11 cellular contexts compared by ENCODE assay signal in the genomic region with DNA sequence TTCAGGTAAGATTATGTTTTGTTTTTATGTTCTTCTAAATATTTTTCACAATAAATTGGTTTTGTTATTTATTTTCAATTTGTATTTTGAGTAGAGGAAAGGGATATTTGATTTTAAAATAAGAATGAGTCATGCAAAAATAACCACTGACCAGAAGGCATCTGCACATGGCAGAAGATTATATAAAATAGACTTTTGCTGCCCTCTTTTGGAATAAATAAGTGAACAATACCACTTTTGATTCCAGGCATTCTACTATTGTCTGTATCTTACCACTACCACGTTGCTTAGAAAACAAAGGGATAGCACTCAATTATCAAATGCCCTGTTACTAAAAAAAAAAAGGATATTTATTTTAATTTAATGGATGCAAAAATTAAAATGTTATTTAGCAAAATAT.
DNase-seq lines count a peak whose midpoint lies in the region; ATAC-seq, FAIRE-seq and TF ChIP-seq lines count a peak whose summit lies in the region.
"Had no signal": no experiment of that assay in that cellular context is flagged by ENCODE, and none has a peak within 500 bp of the region (broad histone marks: within the 10 kb centered on the region; RNA-seq: fewer than 3 reads in every experiment).

No MANE protein-coding gene starts in this region.

- no peak for TF ChIP-seq EP300 in esophagus muscularis mucosa (IDR thresholded peaks at IDR 0.05)

- DNase-seq in NOMO-1 treated with DMSO at 0.1 percent for 48 hours (lab: John Stamatoyannopoulos, UW; ENCODE audit: unreplicated experiment) (peak; percentile 1), NOMO-1 treated with dmso at 0.1 percent for 144 hours (lab: John Stamatoyannopoulos, UW; ENCODE audit: unreplicated experiment) (no peak), NCI-H2227 treated with DMSO at 0.1 percent for 48 hours (lab: John Stamatoyannopoulos, UW) (peak; percentile 59), esophagus muscularis mucosa (ENCODE audit: extremely low spot score) (no peak), urothelium cell line (ENCODE audit: low spot score) (peak; percentile 26), CD1c-positive myeloid dendritic cell (ENCODE audit: extremely low spot score) (no peak), NCI-H226 (no peak)
- DNase-seq: esophagus squamous epithelium had no signal

- intact Hi-C loops in esophagus muscularis mucosa (cut with DNase I): no loop called here

- no peaks in the 10 kb centered on the region for H3K36me3 ChIP-seq in esophagus muscularis mucosa
- H3K36me3 ChIP-seq: esophagus squamous epithelium, SJSA1 had no signal

- no peaks in the 10 kb centered on the region for H3K9me3 ChIP-seq in esophagus muscularis mucosa
- H3K9me3 ChIP-seq: esophagus squamous epithelium, SJSA1 had no signal

- no peak for FAIRE-seq in urothelium cell line (lab: Jason Lieb, UNC)

- ATAC-seq in HG03565 (IDR thresholded peaks at IDR 0.05; ENCODE audit: unreplicated experiment): no peak
- ATAC-seq: activated T-helper 17 cell treated with anti-CD3 and anti-CD28 coated beads, Interleukin-2, amount 50 U/mL, for 72 hours had no signal

- no peaks in the 10 kb centered on the region for H3K4me1 ChIP-seq in esophagus muscularis mucosa
- H3K4me1 ChIP-seq: esophagus squamous epithelium, SJSA1 had no signal

- WGBS in esophagus muscularis mucosa: 21% methylated on average over 1 of the region's 1 CpG

- H3K27ac ChIP-seq in esophagus muscularis mucosa (replicated peaks in 1 of 4): no peak overlapping the region
- H3K27ac ChIP-seq: esophagus squamous epithelium, SJSA1 had no signal

- no peak for TF ChIP-seq POLR2A in esophagus muscularis mucosa (IDR thresholded peaks at IDR 0.05; ENCODE audit: low read depth)

- H3K4me3 ChIP-seq in esophagus muscularis mucosa: no peak overlapping the region
- H3K4me3 ChIP-seq: esophagus squamous epithelium, SJSA1 had no signal

- H3K27me3 ChIP-seq in esophagus muscularis mucosa: peaks cover 0 to 5% (median 0%) of the 10 kb centered on the region in 4 donors
- H3K27me3 ChIP-seq: esophagus squamous epithelium had no signal

- TF ChIP-seq CTCF in esophagus muscularis mucosa (IDR thresholded peaks at IDR 0.05): peak in 2 of 3 experiments; percentile 17 to 25

Comparison
In these comparisons a context has a peak if more than half of its experiments do, and no peak if none do; other contexts are left out.
1. DNase-seq: peak in NOMO-1 treated with DMSO at 0.1 percent for 48 hours (single experiment), NCI-H2227 treated with DMSO at 0.1 percent for 48 hours (single experiment) and urothelium cell line (single experiment); none in NOMO-1 treated with dmso at 0.1 percent for 144 hours (single experiment), esophagus muscularis mucosa (single experiment), CD1c-positive myeloid dendritic cell (single experiment) and NCI-H226 (single experiment).